22 cellular contexts compared by ENCODE assay signal in the genomic region with DNA sequence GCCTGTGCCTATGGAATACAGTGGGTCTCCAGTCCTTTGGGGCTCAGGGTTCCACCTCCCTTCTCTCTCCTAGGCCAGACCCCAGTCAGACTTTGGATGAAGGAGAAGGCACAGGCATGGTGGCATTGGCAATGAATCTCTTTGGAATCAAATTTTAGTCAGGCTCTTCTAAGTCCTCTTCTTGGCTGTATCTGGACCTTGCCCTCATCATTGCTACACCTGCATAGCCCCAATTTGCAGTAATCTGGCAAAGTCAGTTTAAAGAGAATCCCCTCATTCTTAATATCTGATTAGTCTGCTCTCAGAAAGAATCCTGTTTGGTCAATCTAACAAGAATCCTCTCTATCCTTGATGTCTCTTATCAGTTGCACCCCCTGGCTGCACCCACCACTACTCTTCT.
A peak's percentile ranks its signal among the peaks of the same experiment; 100 is the strongest.
DNase-seq lines count a peak whose midpoint lies in the region; ATAC-seq, FAIRE-seq and TF ChIP-seq lines count a peak whose summit lies in the region.
"Had no signal": no experiment of that assay in that cellular context is flagged by ENCODE, and none has a peak within 500 bp of the region (broad histone marks: within the 10 kb centered on the region; RNA-seq: fewer than 3 reads in every experiment).

No MANE protein-coding gene starts in this region.

- no peaks in the 10 kb centered on the region for H3K79me2 ChIP-seq in HepG2 (ENCODE audit: insufficient read depth, low read length)

- TF ChIP-seq CTCF in liver (IDR thresholded peaks at IDR 0.05; ENCODE audit: low read depth, low read length, missing input control) (no peak), HepG2 (CRISPR knock-in tag; IDR thresholded peaks at IDR 0.05) (no peak), endothelial cell (IDR thresholded peaks at IDR 0.05; ENCODE audit: unreplicated experiment) (no peak), right lobe of liver (IDR thresholded peaks at IDR 0.05) (no peak)
- no peak for TF ChIP-seq CTCF in CD8-positive, alpha-beta T cell (IDR thresholded peaks at IDR 0.05)

- H3K4me1 ChIP-seq in liver (ENCODE audit: control insufficient read depth in 4 of 4, insufficient read depth in 4 of 4, low read length in 3 of 4) (peaks cover 6 to 43% (median 30%) of the 10 kb centered on the region in 4 donors), HepG2 (ENCODE audit: insufficient read depth, low read length) (no peaks in the 10 kb centered on the region), right lobe of liver (peaks cover 0 to 20% (median 9%) of the 10 kb centered on the region in 4 donors)
- no peaks in the 10 kb centered on the region for H3K4me1 ChIP-seq in CD8-positive, alpha-beta T cell (ENCODE audit: insufficient read depth, low read length)
- H3K4me1 ChIP-seq: BE2C, BLaER1, Caco-2 had no signal

- DNase-seq in HepG2 (ENCODE audit: low spot score) (no peak), endothelial cell (ENCODE audit: low spot score) (no peak), right lobe of liver (no peak), immature natural killer cell (no peak)
- DNase-seq in CD8-positive, alpha-beta T cell = no peak
- DNase-seq: ACHN; BE2C; C1 segment of cervical spinal cord; Caco-2; Calu3; CD4-positive, alpha-beta memory T cell; CD4-positive, CD25-positive, alpha-beta regulatory T cell; DMS79 treated with DMSO at 0.1 percent for 48 hours; GF-D8 had no signal

- H3K27ac ChIP-seq in liver (ENCODE audit: low read depth in 1 of 2, low read length in 2 of 2) (no peak overlapping the region), HepG2 (ENCODE audit: extremely low read length, insufficient read depth, low read length) (no peak overlapping the region), right lobe of liver (no peak overlapping the region)
- no peak overlapping the region for H3K27ac ChIP-seq in CD8-positive, alpha-beta T cell (ENCODE audit: low read depth, low read length)
- H3K27ac ChIP-seq: 22Rv1, BLaER1 had no signal

- CTCF ChIA-PET in HepG2 (lab: Yijun Ruan, JAX; ENCODE audit: low intra/inter-chr PET ratio, low total read pairs) = no interaction called here
- CTCF ChIA-PET in CD8-positive, alpha-beta T cell (lab: Charles Lee) = no interaction called here

- no peak overlapping the region for H3K4me2 ChIP-seq in HepG2 (ENCODE audit: low read depth, low read length)
- H3K4me2 ChIP-seq: BLaER1 had no signal

- H3K9ac ChIP-seq in liver (ENCODE audit: low read depth in 1 of 2, low read length in 2 of 2) (no peak overlapping the region), HepG2 (ENCODE audit: insufficient read depth, low read depth, low read length) (no peak overlapping the region)
- H3K9ac ChIP-seq: BLaER1 had no signal

- H3K36me3 Mint-ChIP-seq in endothelial cell (ENCODE audit: low read depth, unreplicated experiment) = peaks cover 4% of the 10 kb centered on the region
- no peaks in the 10 kb centered on the region for H3K36me3 Mint-ChIP-seq in immature natural killer cell
- H3K36me3 Mint-ChIP-seq in CD8-positive, alpha-beta T cell = no peaks in the 10 kb centered on the region
- H3K36me3 Mint-ChIP-seq: CD14-positive monocyte; CD4-positive, alpha-beta memory T cell; CD4-positive, CD25-positive, alpha-beta regulatory T cell had no signal

- TF ChIP-seq RAD21 in liver (IDR thresholded peaks at IDR 0.05) (no peak), HepG2 (CRISPR knock-in tag; IDR thresholded peaks at IDR 0.05) (no peak)

- TF ChIP-seq POLR2A in HepG2 (IDR thresholded peaks at IDR 0.05; ENCODE audit: insufficient read depth in 1 of 2, low read depth in 2 of 2, low read length in 2 of 2) (no peak), right lobe of liver (IDR thresholded peaks at IDR 0.05) (no peak)

- H3K36me3 ChIP-seq in liver (ENCODE audit: control insufficient read depth in 4 of 4, insufficient read depth in 3 of 4, low read depth in 1 of 4, low read length in 3 of 4) (no peaks in the 10 kb centered on the region), HepG2 (replicated peaks in 1 of 2; ENCODE audit: control insufficient read depth in 1 of 2, insufficient read depth in 2 of 2, low read length in 2 of 2) (no peaks in the 10 kb centered on the region), right lobe of liver (no peaks in the 10 kb centered on the region)
- H3K36me3 ChIP-seq in CD8-positive, alpha-beta T cell (ENCODE audit: insufficient read depth, low read length) = no peaks in the 10 kb centered on the region
- H3K36me3 ChIP-seq: BE2C, BLaER1 had no signal

- in situ Hi-C loops in HepG2 (cut with HindIII; ENCODE audit: extremely low pct_ligation_motif_present, low pct_unique_long_range_greater_than_20kb) = no loop called here

- no peaks in the 10 kb centered on the region for H3K9me3 ChIP-seq in liver (ENCODE audit: control insufficient read depth in 4 of 4, low read length in 3 of 4)
- no peaks in the 10 kb centered on the region for H3K9me3 ChIP-seq in HepG2 (ENCODE audit: low read length)
- H3K9me3 ChIP-seq in right lobe of liver = no peaks in the 10 kb centered on the region
- no peaks in the 10 kb centered on the region for H3K9me3 ChIP-seq in CD8-positive, alpha-beta T cell (ENCODE audit: low read length)
- H3K9me3 ChIP-seq: BE2C, BLaER1, Caco-2 had no signal

- no peak for TF ChIP-seq EP300 in HepG2 (IDR thresholded peaks at IDR 0.05; ENCODE audit: low read depth in 2 of 2, low read length in 2 of 2)
- no peak for TF ChIP-seq EP300 in HepG2 (CRISPR knock-in tag; IDR thresholded peaks at IDR 0.05; ENCODE audit: borderline replicate concordance)

- peak overlapping the region; percentile 70 for H3K4me3 Mint-ChIP-seq in endothelial cell (ENCODE audit: unreplicated experiment)
- no peak overlapping the region for H3K4me3 Mint-ChIP-seq in immature natural killer cell
- no peak overlapping the region for H3K4me3 Mint-ChIP-seq in CD8-positive, alpha-beta T cell
- H3K4me3 Mint-ChIP-seq: CD14-positive monocyte; CD4-positive, alpha-beta memory T cell had no signal

- no peaks in the 10 kb centered on the region for H3K27me3 ChIP-seq in liver (ENCODE audit: control insufficient read depth in 4 of 4, insufficient read depth in 4 of 4, low read length in 3 of 4)
- no peaks in the 10 kb centered on the region for H3K27me3 ChIP-seq in HepG2 (ENCODE audit: control insufficient read depth in 1 of 2, insufficient read depth in 2 of 2, low read length in 2 of 2)
- H3K27me3 ChIP-seq in right lobe of liver = no peaks in the 10 kb centered on the region
- no peaks in the 10 kb centered on the region for H3K27me3 ChIP-seq in CD8-positive, alpha-beta T cell (ENCODE audit: insufficient read depth, low read length)
- H3K27me3 ChIP-seq: BE2C had no signal

- no peak for FAIRE-seq in HepG2 (lab: Jason Lieb, UNC)
- FAIRE-seq: D721Med, G401.6, GM12891, GM19239 had no signal

- intact Hi-C loops in HepG2 (cut with micrococcal nuclease; ENCODE audit: unreplicated experiment) (no loop called here), right lobe of liver (cut with DNase I) (no loop called here)
- intact Hi-C loops in CD8-positive, alpha-beta T cell (cut with DNase I, micrococcal nuclease) = no loop called here

- H3K9me3 Mint-ChIP-seq in endothelial cell (ENCODE audit: unreplicated experiment) = no peaks in the 10 kb centered on the region
- no peaks in the 10 kb centered on the region for H3K9me3 Mint-ChIP-seq in immature natural killer cell
- no peaks in the 10 kb centered on the region for H3K9me3 Mint-ChIP-seq in CD8-positive, alpha-beta T cell
- H3K9me3 Mint-ChIP-seq: CD4-positive, alpha-beta memory T cell had no signal

- POLR2A ChIA-PET in HepG2 (lab: Yijun Ruan, JAX) = no interaction called here
- POLR2A ChIA-PET in CD8-positive, alpha-beta T cell (lab: Charles Lee) = no interaction called here

- no peak for ATAC-seq in HepG2
- peak in 3 of 4 donors; percentile 31 to 53 (median 36) for ATAC-seq in right lobe of liver
- ATAC-seq in CD8-positive, alpha-beta T cell = no peak

- H3K27ac Mint-ChIP-seq in endothelial cell (ENCODE audit: unreplicated experiment) = peak overlapping the region; percentile 77
- no peak overlapping the region for H3K27ac Mint-ChIP-seq in immature natural killer cell
- H3K27ac Mint-ChIP-seq in CD8-positive, alpha-beta T cell = no peak overlapping the region
- H3K27ac Mint-ChIP-seq: CD14-positive monocyte had no signal

- H3K4me3 ChIP-seq in liver (ENCODE audit: low read depth in 1 of 3, low read length in 3 of 3) (no peak overlapping the region), HepG2 (replicated peaks in 1 of 3; ENCODE audit: insufficient read depth in 1 of 3, low read depth in 2 of 3, low read length in 3 of 3) (no peak overlapping the region), right lobe of liver (no peak overlapping the region)
- no peak overlapping the region for H3K4me3 ChIP-seq in CD8-positive, alpha-beta T cell (ENCODE audit: low read depth, low read length)
- H3K4me3 ChIP-seq: BLaER1 had no signal

- peaks cover 28% of the 10 kb centered on the region for H3K4me1 Mint-ChIP-seq in endothelial cell (ENCODE audit: unreplicated experiment)
- no peaks in the 10 kb centered on the region for H3K4me1 Mint-ChIP-seq in immature natural killer cell
- no peaks in the 10 kb centered on the region for H3K4me1 Mint-ChIP-seq in CD8-positive, alpha-beta T cell (ENCODE audit: low read depth)
- H3K4me1 Mint-ChIP-seq: CD14-positive monocyte; CD4-positive, alpha-beta memory T cell; CD4-positive, CD25-positive, alpha-beta regulatory T cell had no signal

- H4K20me1 ChIP-seq in HepG2 (ENCODE audit: insufficient read depth, low read length) = no peaks in the 10 kb centered on the region

- BruUV-seq in HepG2 (replicated peaks; lab: Mats Ljungman, UMichigan) = no TSS peak

- H3K27me3 Mint-ChIP-seq in endothelial cell (ENCODE audit: unreplicated experiment) (peaks cover 3% of the 10 kb centered on the region), immature natural killer cell (ENCODE audit: low read depth in 3 of 3) (peaks cover 1 to 6% (median 4%) of the 10 kb centered on the region in 3 donors)
- H3K27me3 Mint-ChIP-seq in CD8-positive, alpha-beta T cell (ENCODE audit: low read depth) = no peaks in the 10 kb centered on the region
- H3K27me3 Mint-ChIP-seq: CD4-positive, alpha-beta memory T cell had no signal

- no peak overlapping the region for H2AFZ ChIP-seq in HepG2 (ENCODE audit: low read length)

TF ChIP-seq in liver, 16 proteins besides CTCF, POLR2A, EP300 and RAD21:
- TF ChIP-seq HNF4G (IDR thresholded peaks at IDR 0.05) (no peak), EGR1 (IDR thresholded peaks at IDR 0.05; ENCODE audit: low read depth in 2 of 2) (no peak), HNF4A (conservative IDR thresholded peaks at IDR 0.05) (peak; percentile 33 to 57), FOXA2 (IDR thresholded peaks at IDR 0.05) (no peak)
TF ChIP-seq in liver: peak in this region for 1.

TF ChIP-seq in HepG2, 621 proteins besides CTCF, POLR2A, EP300 and RAD21 (continues in another document):
- TF ChIP-seq CREM (IDR thresholded peaks at IDR 0.05) (no peak), CREM (CRISPR knock-in tag; IDR thresholded peaks at IDR 0.05) (no peak)

Comparison
In these comparisons a context has a peak if more than half of its experiments do, and no peak if none do; other contexts are left out.
1. ATAC-seq: peak in right lobe of liver (3 of 4); none in HepG2 (single experiment) and CD8-positive, alpha-beta T cell (single experiment).